9 cellular contexts compared by ENCODE assay signal in the genomic region with DNA sequence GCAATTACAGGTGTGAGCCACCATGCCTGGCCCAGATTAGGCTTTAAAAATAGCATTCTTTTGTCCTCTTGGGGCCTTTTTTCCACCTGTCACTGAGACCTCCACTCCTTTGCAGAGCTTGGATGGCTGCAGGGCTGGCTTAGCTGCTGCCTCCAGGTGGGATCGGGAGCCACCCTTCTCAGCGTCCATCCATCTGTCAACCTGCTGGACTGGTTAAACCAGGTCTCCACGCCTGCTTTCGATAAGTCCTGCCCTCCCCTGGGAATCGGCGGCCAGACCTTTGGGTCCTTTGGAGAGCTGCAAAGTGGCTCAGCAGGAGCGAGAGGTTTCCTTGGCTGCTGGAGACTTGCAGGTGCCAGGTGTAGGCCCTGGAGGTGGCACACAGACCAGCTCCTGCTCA. TPM values are rescaled to one million over a fixed set of nuclear protein-coding genes. Genes with fewer than 3 reads are reported as not detected.
DNase-seq lines count a peak whose midpoint lies in the region; TF ChIP-seq lines count a peak whose summit lies in the region.
"Had no signal": no experiment of that assay in that cellular context is flagged by ENCODE, and none has a peak within 500 bp of the region (broad histone marks: within the 10 kb centered on the region; RNA-seq: fewer than 3 reads in every experiment).

No MANE protein-coding gene starts in this region.

- intact Hi-C loops in transverse colon (cut with DNase I; ENCODE audit: low total_unique reads) = no loop called here

- TF ChIP-seq POLR2A in transverse colon (IDR thresholded peaks at IDR 0.05) = no peak

- TF ChIP-seq EP300 in transverse colon (IDR thresholded peaks at IDR 0.05; ENCODE audit: low read depth) = peak; percentile 41

- peak in 4 of 5 experiments; percentile 40 to 79 (median 48) for TF ChIP-seq CTCF in transverse colon (IDR thresholded peaks at IDR 0.05)

- H3K27me3 Mint-ChIP-seq in activated T-cell treated with anti-CD3 and anti-CD28 coated beads, Interleukin-2, amount 50 U/mL, for 24 hours = no peaks in the 10 kb centered on the region

- peaks cover 15 to 57% (median 16%) of the 10 kb centered on the region in 4 donors for H3K4me1 ChIP-seq in transverse colon

- peaks cover 17% of the 10 kb centered on the region for H3K4me1 Mint-ChIP-seq in activated T-cell treated with anti-CD3 and anti-CD28 coated beads, Interleukin-2, amount 50 U/mL, for 24 hours (ENCODE audit: low read depth)

- DNase-seq in NCI-H82 (lab: John Stamatoyannopoulos, UW) (peak; percentile 84), NCI-H82 treated with DMSO at 0.1 percent for 48 hours (lab: John Stamatoyannopoulos, UW; ENCODE audit: unreplicated experiment) (no peak), NCI-H526 (lab: John Stamatoyannopoulos, UW) (peak; percentile 92 to 94), iPS-NIHi11 (ENCODE audit: low spot score) (peak; percentile 85), transverse colon (peak; percentile 93), activated gamma-delta T cell treated with Interleukin-2 at 50 U/mL for 16 hours (no peak), NCI-H1694 treated with DMSO at 0.1 percent for 48 hours (lab: John Stamatoyannopoulos, UW) (no peak)
- no peak for DNase-seq in activated T-cell treated with anti-CD3 and anti-CD28 coated beads, Interleukin-2, amount 50 U/mL, for 24 hours
- DNase-seq: NCI-H187 treated with DMSO at 0.1 percent for 48 hours had no signal

- in situ Hi-C loops in transverse colon (cut with MboI; ENCODE audit: low pct_ligation_motif_present in 1 of 4, low pct_unique_long_range_greater_than_20kb in 1 of 4, low sequenced_read_pairs in 3 of 4) = no loop called here

- no peaks in the 10 kb centered on the region for H3K9me3 Mint-ChIP-seq in activated T-cell treated with anti-CD3 and anti-CD28 coated beads, Interleukin-2, amount 50 U/mL, for 24 hours

- no peak overlapping the region for H3K4me3 ChIP-seq in transverse colon

- no peaks in the 10 kb centered on the region for H3K27me3 ChIP-seq in transverse colon

- H3K4me3 Mint-ChIP-seq in activated T-cell treated with anti-CD3 and anti-CD28 coated beads, Interleukin-2, amount 50 U/mL, for 24 hours = no peak overlapping the region

- H3K27ac ChIP-seq in transverse colon = peak overlapping the region; percentile 54 to 81 (median 68)

- H3K36me3 ChIP-seq in transverse colon = no peaks in the 10 kb centered on the region

- no peaks in the 10 kb centered on the region for H3K36me3 Mint-ChIP-seq in activated T-cell treated with anti-CD3 and anti-CD28 coated beads, Interleukin-2, amount 50 U/mL, for 24 hours (ENCODE audit: low read depth)

- 62% methylated on average over 7 of the region's 7 CpGs; no CpG with 5 or more reads in 1 of the 2 donors for WGBS in transverse colon (ENCODE audit: low coverage in 1 of 2), 2 donors

- H3K9me3 ChIP-seq in transverse colon = no peaks in the 10 kb centered on the region

- H3K27ac Mint-ChIP-seq in activated T-cell treated with anti-CD3 and anti-CD28 coated beads, Interleukin-2, amount 50 U/mL, for 24 hours = no peak overlapping the region

RNA-seq across cellular contexts. Expression of gene GRAMD4, which starts 23.4 kb away (rescaled TPM):
- total RNA-seq in transverse colon = 100 to 1,000 TPM; 146 to 981 (median 258) TPM

RNA-seq across cellular contexts. Expression of gene CELSR1, which starts 59.4 kb away (rescaled TPM):
- 1 to 10 TPM in 2 of 4 donors, under 1 TPM in 2; 0.96 to 2.5 (median 1.4) TPM for total RNA-seq in transverse colon

Comparison
In these comparisons a context has a peak if more than half of its experiments do, and no peak if none do; other contexts are left out.
1. DNase-seq: peak in NCI-H82 (single experiment), NCI-H526 (2 of 2), iPS-NIHi11 (single experiment) and transverse colon (single experiment); none in NCI-H82 treated with DMSO at 0.1 percent for 48 hours (single experiment), activated gamma-delta T cell treated with Interleukin-2 at 50 U/mL for 16 hours (single experiment), NCI-H1694 treated with DMSO at 0.1 percent for 48 hours (single experiment) and activated T-cell treated with anti-CD3 and anti-CD28 coated beads, Interleukin-2, amount 50 U/mL, for 24 hours (single experiment).